In the genomic region with DNA sequence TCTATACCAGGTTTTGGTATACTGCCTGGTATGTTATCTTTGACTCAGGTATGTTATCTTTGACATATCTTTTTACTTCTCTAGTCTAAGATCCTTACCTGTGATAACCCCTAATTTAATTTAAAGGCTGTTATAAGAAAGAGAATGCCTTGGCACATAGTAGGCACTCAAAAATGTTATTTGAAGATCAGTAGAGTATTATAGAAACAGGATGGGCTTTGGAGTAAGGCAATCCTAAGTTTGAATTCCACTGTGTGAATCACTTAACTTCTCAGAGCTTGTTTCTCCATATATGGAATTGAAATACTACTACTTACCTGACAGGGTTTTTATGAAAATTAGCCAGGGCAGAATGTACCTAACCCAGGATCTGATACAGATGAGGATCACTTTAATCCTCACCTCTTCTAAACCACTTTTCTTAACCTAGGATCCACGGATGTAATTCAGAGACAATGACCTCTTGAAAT, we compare ENCODE assay signal across 9 cellular contexts. TPM values are rescaled to one million over a fixed set of nuclear protein-coding genes. Genes with fewer than 3 reads are reported as not detected.
A peak's percentile ranks its signal among the peaks of the same experiment; 100 is the strongest.
DNase-seq lines count a peak whose midpoint lies in the region; FAIRE-seq and TF ChIP-seq lines count a peak whose summit lies in the region.
"Had no signal": no experiment of that assay in that cellular context is flagged by ENCODE, and none has a peak within 500 bp of the region (broad histone marks: within the 10 kb centered on the region; RNA-seq: fewer than 3 reads in every experiment).

No MANE protein-coding gene starts in this region.

- H4K8ac ChIP-seq in H1 (ENCODE audit: extremely low read depth, insufficient read depth, low read length), result no peak overlapping the region

- peak overlapping the region; percentile 77 for H3K4me2 ChIP-seq in OCI-LY1 (ENCODE audit: low read length)
- peak overlapping the region; percentile 67 to 68 for H3K4me2 ChIP-seq in H1 (ENCODE audit: insufficient read depth in 1 of 2, low read depth in 2 of 2, low read length in 2 of 2)

- no peak overlapping the region for H2BK5ac ChIP-seq in H1 (ENCODE audit: low read depth, low read length)

- H3K27me3 ChIP-seq in OCI-LY1 (ENCODE audit: insufficient read depth, low read length), result no peaks in the 10 kb centered on the region
- H3K27me3 ChIP-seq in H1 (replicated peaks in 1 of 4; ENCODE audit: control insufficient read depth in 3 of 4, extremely low read depth in 1 of 4, insufficient read depth in 3 of 4, low read length in 3 of 4), result no peaks in the 10 kb centered on the region

- H3K4ac ChIP-seq in H1 (replicated peaks; ENCODE audit: insufficient read length, low read depth, low read length), result no peak overlapping the region

- CTCF ChIA-PET in H1 (lab: Charles Lee; ENCODE audit: partially characterized antibody), result no interaction called here

- no peak for TF ChIP-seq CTCF in OCI-LY1 (IDR thresholded peaks at IDR 0.05; ENCODE audit: low read length)
- no peak for TF ChIP-seq CTCF in H1 (IDR thresholded peaks at IDR 0.05; ENCODE audit: control extremely low read depth in 1 of 3, insufficient read depth in 1 of 3, low read depth in 1 of 3, low read length in 3 of 3)

- no peak for TF ChIP-seq EP300 in H1 (IDR thresholded peaks at IDR 0.05; ENCODE audit: borderline replicate concordance in 1 of 2, low read depth in 2 of 2, low read length in 2 of 2)

- H3K27ac Mint-ChIP-seq in activated CD4-positive, alpha-beta T cell treated with anti-CD3 and anti-CD28 coated beads, Interleukin-2, amount 10 ng/mL, durations not matched to agents 24 days and 14 days, result peak overlapping the region; percentile 98

- no peaks in the 10 kb centered on the region for H3F3A ChIP-seq in OCI-LY1 (ENCODE audit: insufficient read depth, low read length)

- H4K91ac ChIP-seq in H1 (replicated peaks; ENCODE audit: insufficient read length, low read length), result no peak overlapping the region

- POLR2A ChIA-PET in H1 (lab: Charles Lee; ENCODE audit: partially characterized antibody), result interaction anchor here (0.7 to 1.7 kb wide), 10 partner anchors 11 to 249 kb away, joined by 3 to 5 read pairs (median 4); a partner anchor contains a TSS

- H3K27ac ChIP-seq in OCI-LY1 (ENCODE audit: low read depth, low read length, poor library complexity, severe bottlenecking) (peak overlapping the region; percentile 74), H1 (ENCODE audit: low read depth, low read length) (no peak overlapping the region)

- FAIRE-seq in H1 (lab: Jason Lieb, UNC) (no peak), frontal cortex (lab: Jason Lieb, UNC) (no peak)
- FAIRE-seq: endometrium had no signal

- H3K9ac ChIP-seq in OCI-LY1 (ENCODE audit: low read length) (peak overlapping the region; percentile 79), H1 (replicated peaks in 1 of 4; ENCODE audit: extremely low read depth in 1 of 4, low read depth in 3 of 4, low read length in 3 of 4) (peak overlapping the region in 2 of 4 experiments; percentile 11 to 94; a peak in 1 of 7 replicates)

- no peak overlapping the region for H3K18ac ChIP-seq in H1 (ENCODE audit: extremely low read depth, low read length)

- H3K4me1 Mint-ChIP-seq in activated CD4-positive, alpha-beta T cell treated with anti-CD3 and anti-CD28 coated beads, Interleukin-2, amount 10 ng/mL, durations not matched to agents 24 days and 14 days, result peaks cover 38% of the 10 kb centered on the region

- H3K9me3 ChIP-seq in OCI-LY1 (ENCODE audit: low read length), result no peaks in the 10 kb centered on the region
- no peaks in the 10 kb centered on the region for H3K9me3 ChIP-seq in H1 (ENCODE audit: insufficient read depth in 2 of 2, low read depth in 1 of 2, low read length in 1 of 2)

- intact Hi-C loops in activated CD4-positive, alpha-beta T cell treated with anti-CD3 and anti-CD28 coated beads, Interleukin-2, amount 10 ng/mL, durations not matched to agents 24 days and 14 days (cut with micrococcal nuclease), result no loop called here

- WGBS in H1 (ENCODE audit: extremely low coverage in 1 of 2, insufficient coverage in 1 of 2, insufficient read length in 1 of 2, insufficient replicate concordance in 2 of 2, low coverage in 1 of 2, low lambda C conversion rate in 2 of 2, missing lambda C conversion rate in 1 of 2), 2 experiments, result 33% methylated on average over 1 of the region's 1 CpG; no CpG with 5 or more reads in 1 of the 2 experiments

- no peak for TF ChIP-seq RAD21 in H1 (IDR thresholded peaks at IDR 0.05 in 1 of 2, conservative IDR thresholded peaks at IDR 0.05 in 1 of 2; ENCODE audit: low read depth in 2 of 2, low read length in 2 of 2)

- H3K4me3 Mint-ChIP-seq in activated CD4-positive, alpha-beta T cell treated with anti-CD3 and anti-CD28 coated beads, Interleukin-2, amount 10 ng/mL, durations not matched to agents 24 days and 14 days, result peak overlapping the region; percentile 98

- no peak overlapping the region for H2BK120ac ChIP-seq in H1 (replicated peaks; ENCODE audit: low read depth, low read length)

- H2BK12ac ChIP-seq in H1 (ENCODE audit: low read depth, low read length), result no peak overlapping the region

- no peaks in the 10 kb centered on the region for H3K79me1 ChIP-seq in H1 (ENCODE audit: low read depth, low read length)

- H3K23ac ChIP-seq in H1 (ENCODE audit: insufficient read length), result no peak overlapping the region

- no peak overlapping the region for H3K56ac ChIP-seq in H1 (replicated peaks; ENCODE audit: insufficient read length, low read depth, low read length)

- peaks cover 12% of the 10 kb centered on the region for H3K36me3 Mint-ChIP-seq in activated CD4-positive, alpha-beta T cell treated with anti-CD3 and anti-CD28 coated beads, Interleukin-2, amount 10 ng/mL, durations not matched to agents 24 days and 14 days (ENCODE audit: low read depth)

- no peak overlapping the region for H2AK5ac ChIP-seq in H1 (ENCODE audit: low read depth, low read length)

- no peaks in the 10 kb centered on the region for H3K27me3 Mint-ChIP-seq in activated CD4-positive, alpha-beta T cell treated with anti-CD3 and anti-CD28 coated beads, Interleukin-2, amount 10 ng/mL, durations not matched to agents 24 days and 14 days

- H3K9me2 ChIP-seq in OCI-LY1 (ENCODE audit: low read depth, low read length), result no peaks in the 10 kb centered on the region

- H2AFZ ChIP-seq in OCI-LY1 (ENCODE audit: low read length) (no peak overlapping the region), H1 (ENCODE audit: low read length) (no peak overlapping the region)

- H4K20me1 ChIP-seq in OCI-LY1 (ENCODE audit: insufficient read depth, low read length), result no peaks in the 10 kb centered on the region
- no peaks in the 10 kb centered on the region for H4K20me1 ChIP-seq in H1 (replicated peaks in 1 of 2; ENCODE audit: control insufficient read depth in 1 of 2, insufficient read depth in 2 of 2, low read length in 2 of 2)

- H3K4me1 ChIP-seq in OCI-LY1 (ENCODE audit: insufficient read depth, low read length, severe bottlenecking) (peaks cover 38% of the 10 kb centered on the region), H1 (replicated peaks in 1 of 4; ENCODE audit: control insufficient read depth in 3 of 4, insufficient read depth in 4 of 4, low read length in 3 of 4) (peaks cover 0 to 4% (median 0%) of the 10 kb centered on the region in 4 experiments; a peak in 2 of 7 replicates)

- H3K79me2 ChIP-seq in OCI-LY1 (ENCODE audit: insufficient read depth, low read length), result peaks cover 20% of the 10 kb centered on the region
- H3K79me2 ChIP-seq in H1 (ENCODE audit: control insufficient read depth in 1 of 2, insufficient read depth in 2 of 2, low read length in 2 of 2), result peaks cover 0 to 25% of the 10 kb centered on the region in 2 experiments; a peak in 3 of 4 replicates

- H3K23me2 ChIP-seq in H1 (ENCODE audit: low read depth, low read length), result no peaks in the 10 kb centered on the region

- no peak for TF ChIP-seq POLR2A in H1 (IDR thresholded peaks at IDR 0.05; ENCODE audit: control extremely low read depth in 1 of 2, low read depth in 2 of 2, low read length in 2 of 2)

- H3K14ac ChIP-seq in H1 (ENCODE audit: insufficient read length), result no peak overlapping the region

- peak overlapping the region; percentile 79 for H3K4me3 ChIP-seq in OCI-LY1 (ENCODE audit: low read depth, low read length, poor library complexity, severe bottlenecking)
- peak overlapping the region; percentile 90 to 94 (median 91); a peak in 7 of 8 replicates for H3K4me3 ChIP-seq in H1 (ENCODE audit: extremely low read depth in 1 of 4, insufficient read depth in 2 of 4, low read depth in 3 of 4, low read length in 4 of 4)
- peak overlapping the region; percentile 71 for H3K4me3 ChIP-seq in skeletal muscle cell (ENCODE audit: low read depth, low read length)

- H2BK15ac ChIP-seq in H1 (ENCODE audit: low read length), result no peak overlapping the region

- H4K5ac ChIP-seq in H1 (ENCODE audit: insufficient read length, low read depth, low read length), result no peak overlapping the region

- H3K9me3 Mint-ChIP-seq in activated CD4-positive, alpha-beta T cell treated with anti-CD3 and anti-CD28 coated beads, Interleukin-2, amount 10 ng/mL, durations not matched to agents 24 days and 14 days, result no peaks in the 10 kb centered on the region

- DNase-seq in activated CD4-positive, alpha-beta T cell treated with anti-CD3 and anti-CD28 coated beads, Interleukin-2, amount 10 ng/mL, durations not matched to agents 24 days and 14 days, result no peak
- no peak for DNase-seq in activated CD4-positive, alpha-beta T cell treated with anti-CD3 and anti-CD28 coated beads for 4 hours
- no peak for DNase-seq in H1 (ENCODE audit: low read depth in 1 of 2, low spot score in 2 of 2)
- no peak for DNase-seq in skeletal muscle cell (ENCODE audit: low read depth)
- DNase-seq in stimulated activated CD4-positive, alpha-beta T cell treated with anti-CD3 and anti-CD28 coated beads, Interleukin-2, amount 100 ng/mL, for 48 hours, result no peak
- no peak for DNase-seq in frontal cortex (ENCODE audit: low spot score in 2 of 2)
- DNase-seq in NCI-H2107 (lab: John Stamatoyannopoulos, UW), result no peak

- H3K36me3 ChIP-seq in OCI-LY1 (ENCODE audit: insufficient read depth, low read length) (peaks cover 25% of the 10 kb centered on the region; the same call in 1 of the 2 replicates), H1 (ENCODE audit: control insufficient read depth in 2 of 4, insufficient read depth in 4 of 4, low read length in 3 of 4) (peaks cover 0 to 26% (median 5%) of the 10 kb centered on the region in 4 experiments; a peak in 5 of 8 replicates)

- H2BK20ac ChIP-seq in H1 (ENCODE audit: low read length), result no peak overlapping the region

RNA-seq across cellular contexts. Expression of a gene that starts 1.2 kb away (rescaled TPM):
- 17.2 and 19.9 TPM in 2 replicates for total RNA-seq in activated CD4-positive, alpha-beta T cell treated with anti-CD3 and anti-CD28 coated beads, Interleukin-2, amount 10 ng/mL, durations not matched to agents 24 days and 14 days
- 19.1 and 19.2 TPM in 2 replicates for total RNA-seq in H1 (2021; fragmentation: NEBNext Ultra II Directional; extraction: Animal tissue kit (Norgen Biotek cat#: 25700))
- 2.8 and 5.8 TPM in 2 replicates for polyA plus RNA-seq in H1 (2011; rRNA removed)
- 6.5 TPM for polyA plus RNA-seq in H1 (2011; cell fraction: cytosol; rRNA removed)
- 5.2 TPM for polyA plus RNA-seq in H1 (2011; cell fraction: nucleus; rRNA removed)
- 6.9 to 12.7 TPM (median 7.8 TPM) in 4 replicates for polyA plus RNA-seq in H1 (2012, experiment 1 of 2)
- 0.49 TPM for polyA plus RNA-seq in H1 (2012, experiment 2 of 2)
- 11.1 TPM for polyA plus RNA-seq in H1 (2013, experiment 1 of 2)
- 9.9 TPM for polyA plus RNA-seq in H1 (2013, experiment 2 of 2)
- 22.7 and 34.3 TPM in 2 replicates for polyA minus RNA-seq in H1 (2011; rRNA and poly(A)+ RNA removed)
- polyA minus RNA-seq in H1 (2011; cell fraction: cytosol; rRNA and poly(A)+ RNA removed), result 16.7 TPM
- polyA minus RNA-seq in H1 (2011; cell fraction: nucleus; rRNA and poly(A)+ RNA removed), result 57.9 TPM
- total RNA-seq in frontal cortex, result 6.5 TPM
